Comparison of ENCODE assay signal across 13 cellular contexts in the genomic region with DNA sequence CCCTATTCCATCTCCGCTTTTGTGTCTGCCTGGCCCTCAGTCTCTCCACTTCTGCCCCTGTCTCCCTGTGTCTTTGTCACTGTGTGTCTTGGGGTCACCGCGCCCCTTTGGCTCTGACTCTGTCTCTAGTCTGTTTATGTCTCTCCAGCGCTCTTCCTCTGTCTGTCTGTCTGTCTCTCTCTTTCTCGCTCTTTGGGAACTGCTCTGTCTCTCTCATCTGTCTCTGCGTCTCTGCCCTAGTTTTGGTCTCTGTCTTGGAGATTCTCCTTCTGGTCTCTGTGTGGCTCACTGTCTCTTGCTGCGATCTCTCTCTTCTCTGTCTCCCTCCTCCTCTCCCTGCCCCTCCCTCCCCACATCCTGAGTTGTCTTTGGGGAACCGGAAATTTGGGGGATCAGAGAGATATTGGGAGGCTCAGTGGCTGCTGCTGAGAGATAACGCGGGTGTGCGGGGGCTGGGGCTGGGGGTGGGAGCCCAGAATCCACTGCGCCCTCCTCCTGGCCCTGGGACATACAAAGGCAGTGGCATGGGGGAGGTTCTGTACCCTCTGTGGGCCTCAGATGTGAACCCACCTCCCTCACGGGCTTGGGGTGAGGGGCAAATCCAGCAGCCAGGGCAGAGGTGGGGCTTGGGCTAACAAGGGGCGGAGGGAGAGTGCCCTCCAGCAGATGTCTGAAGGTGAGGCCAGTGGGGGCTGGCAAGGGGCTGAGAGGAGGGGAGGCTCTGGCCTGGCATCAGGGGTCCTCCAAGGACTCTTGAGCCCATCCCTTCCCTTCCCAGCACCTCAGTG. TPM values are rescaled to one million over a fixed set of nuclear protein-coding genes. Genes with fewer than 3 reads are reported as not detected.
A peak's percentile ranks its signal among the peaks of the same experiment; 100 is the strongest.
DNase-seq lines count a peak whose midpoint lies in the region; ATAC-seq and TF ChIP-seq lines count a peak whose summit lies in the region.
"Had no signal": no experiment of that assay in that cellular context is flagged by ENCODE, and none has a peak within 500 bp of the region (broad histone marks: within the 10 kb centered on the region; RNA-seq: fewer than 3 reads in every experiment).

No MANE protein-coding gene starts in this region.

- TF ChIP-seq CTCF in upper lobe of right lung (IDR thresholded peaks at IDR 0.05) (no peak), glutamatergic neuron (IDR thresholded peaks at IDR 0.05; ENCODE audit: partially characterized antibody, unreplicated experiment) (no peak)

- DNase-seq in stimulated activated CD4-positive, alpha-beta T cell treated with anti-CD3 and anti-CD28 coated beads, Interleukin-12 subunit alpha, Interleukin-12 subunit beta, amount 100 ng/mL, for 4 hours: peak; percentile 49
- DNase-seq in stimulated activated CD4-positive, alpha-beta T cell treated with anti-CD3 and anti-CD28 coated beads, Interleukin-2, amount 100 ng/mL, for 48 hours: no peak
- DNase-seq in activated CD4-positive, alpha-beta T cell treated with anti-CD3 and anti-CD28 coated beads, Interleukin-2, amount 10 ng/mL, durations not matched to agents 24 days and 14 days: peak; percentile 74
- no peak for DNase-seq in central memory CD8-positive, alpha-beta T cell (ENCODE audit: low spot score in 2 of 2)
- DNase-seq in upper lobe of right lung: no peak
- no peak for DNase-seq in HPDE6-E6E7 (ENCODE audit: extremely low spot score)
- no peak for DNase-seq in glutamatergic neuron
- no peak for DNase-seq in AG08395 (ENCODE audit: low spot score)
- DNase-seq: DMS53, hippocampal formation, left ventricle myocardium superior, NCI-H345 had no signal

- peaks cover 10% of the 10 kb centered on the region for H3K9me3 Mint-ChIP-seq in activated CD4-positive, alpha-beta T cell treated with anti-CD3 and anti-CD28 coated beads, Interleukin-2, amount 10 ng/mL, durations not matched to agents 24 days and 14 days
- no peaks in the 10 kb centered on the region for H3K9me3 Mint-ChIP-seq in central memory CD8-positive, alpha-beta T cell
- H3K9me3 Mint-ChIP-seq in glutamatergic neuron (ENCODE audit: unreplicated experiment): no peaks in the 10 kb centered on the region

- H3K4me1 ChIP-seq in upper lobe of right lung: peaks cover 10% of the 10 kb centered on the region

- intact Hi-C loops in activated CD4-positive, alpha-beta T cell treated with anti-CD3 and anti-CD28 coated beads, Interleukin-2, amount 10 ng/mL, durations not matched to agents 24 days and 14 days (cut with micrococcal nuclease): no loop called here
- intact Hi-C loops in upper lobe of right lung (cut with DNase I): no loop called here

- ATAC-seq in central memory CD8-positive, alpha-beta T cell (replicated peaks; ENCODE audit: extremely low read depth, poor library complexity, severe bottlenecking): no peak
- ATAC-seq in upper lobe of right lung: peak; percentile 27
- ATAC-seq: left ventricle myocardium superior, Panc1 had no signal

- no peaks in the 10 kb centered on the region for H3K9me3 ChIP-seq in upper lobe of right lung

- H3K27ac ChIP-seq in upper lobe of right lung: no peak overlapping the region

- no peaks in the 10 kb centered on the region for H3K27me3 Mint-ChIP-seq in activated CD4-positive, alpha-beta T cell treated with anti-CD3 and anti-CD28 coated beads, Interleukin-2, amount 10 ng/mL, durations not matched to agents 24 days and 14 days
- H3K27me3 Mint-ChIP-seq in central memory CD8-positive, alpha-beta T cell: no peaks in the 10 kb centered on the region
- peaks cover 1% of the 10 kb centered on the region for H3K27me3 Mint-ChIP-seq in glutamatergic neuron (ENCODE audit: unreplicated experiment)

- no peaks in the 10 kb centered on the region for H3K27me3 ChIP-seq in upper lobe of right lung

- no peaks in the 10 kb centered on the region for H3K36me3 ChIP-seq in upper lobe of right lung

- no peak overlapping the region for H3K4me3 ChIP-seq in upper lobe of right lung

- peak overlapping the region; percentile 95 for H3K27ac Mint-ChIP-seq in activated CD4-positive, alpha-beta T cell treated with anti-CD3 and anti-CD28 coated beads, Interleukin-2, amount 10 ng/mL, durations not matched to agents 24 days and 14 days
- peak overlapping the region; percentile 89 for H3K27ac Mint-ChIP-seq in central memory CD8-positive, alpha-beta T cell (ENCODE audit: low read depth)
- no peak overlapping the region for H3K27ac Mint-ChIP-seq in glutamatergic neuron (ENCODE audit: unreplicated experiment)

- peak overlapping the region; percentile 78 for H3K4me3 Mint-ChIP-seq in activated CD4-positive, alpha-beta T cell treated with anti-CD3 and anti-CD28 coated beads, Interleukin-2, amount 10 ng/mL, durations not matched to agents 24 days and 14 days
- peak overlapping the region; percentile 61 for H3K4me3 Mint-ChIP-seq in central memory CD8-positive, alpha-beta T cell
- H3K4me3 Mint-ChIP-seq in glutamatergic neuron (ENCODE audit: unreplicated experiment): no peak overlapping the region

- H3K4me1 Mint-ChIP-seq in activated CD4-positive, alpha-beta T cell treated with anti-CD3 and anti-CD28 coated beads, Interleukin-2, amount 10 ng/mL, durations not matched to agents 24 days and 14 days: peaks cover 48% of the 10 kb centered on the region
- peaks cover 48% of the 10 kb centered on the region for H3K4me1 Mint-ChIP-seq in central memory CD8-positive, alpha-beta T cell
- H3K4me1 Mint-ChIP-seq in glutamatergic neuron (ENCODE audit: low read depth, unreplicated experiment): no peaks in the 10 kb centered on the region

- H3K36me3 Mint-ChIP-seq in activated CD4-positive, alpha-beta T cell treated with anti-CD3 and anti-CD28 coated beads, Interleukin-2, amount 10 ng/mL, durations not matched to agents 24 days and 14 days (ENCODE audit: low read depth): no peaks in the 10 kb centered on the region
- H3K36me3 Mint-ChIP-seq in central memory CD8-positive, alpha-beta T cell (ENCODE audit: insufficient read depth): peaks cover 9% of the 10 kb centered on the region
- peaks cover 4% of the 10 kb centered on the region for H3K36me3 Mint-ChIP-seq in glutamatergic neuron (ENCODE audit: unreplicated experiment)

RNA-seq across cellular contexts. Expression of a gene that starts 24.4 kb away (rescaled TPM):
- 228 and 238 TPM in 2 replicates for total RNA-seq in activated CD4-positive, alpha-beta T cell treated with anti-CD3 and anti-CD28 coated beads, Interleukin-2, amount 10 ng/mL, durations not matched to agents 24 days and 14 days
- total RNA-seq in upper lobe of right lung: 13.4 TPM
- 8.3 TPM for total RNA-seq in glutamatergic neuron (ENCODE audit: unreplicated experiment)

RNA-seq across cellular contexts. Expression of a gene that starts 34.7 kb away (rescaled TPM):
- 21.2 and 23.1 TPM in 2 replicates for total RNA-seq in activated CD4-positive, alpha-beta T cell treated with anti-CD3 and anti-CD28 coated beads, Interleukin-2, amount 10 ng/mL, durations not matched to agents 24 days and 14 days
- 52.2 TPM for total RNA-seq in upper lobe of right lung
- total RNA-seq in glutamatergic neuron (ENCODE audit: unreplicated experiment): 50.6 TPM

RNA-seq across cellular contexts. Expression of a gene that starts 58.5 kb away (rescaled TPM):
- total RNA-seq in activated CD4-positive, alpha-beta T cell treated with anti-CD3 and anti-CD28 coated beads, Interleukin-2, amount 10 ng/mL, durations not matched to agents 24 days and 14 days: 108 and 112 TPM in 2 replicates
- total RNA-seq in upper lobe of right lung: 36.3 TPM
- total RNA-seq in glutamatergic neuron (ENCODE audit: unreplicated experiment): 59.6 TPM

Comparison
In these comparisons a context has a peak if more than half of its experiments do, and no peak if none do; other contexts are left out.
1. DNase-seq: peak in stimulated activated CD4-positive, alpha-beta T cell treated with anti-CD3 and anti-CD28 coated beads, Interleukin-12 subunit alpha, Interleukin-12 subunit beta, amount 100 ng/mL, for 4 hours (single experiment) and activated CD4-positive, alpha-beta T cell treated with anti-CD3 and anti-CD28 coated beads, Interleukin-2, amount 10 ng/mL, durations not matched to agents 24 days and 14 days (single experiment); none in stimulated activated CD4-positive, alpha-beta T cell treated with anti-CD3 and anti-CD28 coated beads, Interleukin-2, amount 100 ng/mL, for 48 hours (0 of 2), central memory CD8-positive, alpha-beta T cell (0 of 2), upper lobe of right lung (single experiment), HPDE6-E6E7 (single experiment), glutamatergic neuron (single experiment) and AG08395 (single experiment).
2. RNA of a gene that starts 24.4 kb away (total RNA-seq): 228 to 238 TPM in activated CD4-positive, alpha-beta T cell treated with anti-CD3 and anti-CD28 coated beads, Interleukin-2, amount 10 ng/mL, durations not matched to agents 24 days and 14 days; 13.4 TPM in upper lobe of right lung (single experiment) and 8.3 TPM in glutamatergic neuron (single experiment); every median in the first group is over 10 times any median in the second.